Comparison of ENCODE assay signal across 31 cellular contexts in the genomic region with DNA sequence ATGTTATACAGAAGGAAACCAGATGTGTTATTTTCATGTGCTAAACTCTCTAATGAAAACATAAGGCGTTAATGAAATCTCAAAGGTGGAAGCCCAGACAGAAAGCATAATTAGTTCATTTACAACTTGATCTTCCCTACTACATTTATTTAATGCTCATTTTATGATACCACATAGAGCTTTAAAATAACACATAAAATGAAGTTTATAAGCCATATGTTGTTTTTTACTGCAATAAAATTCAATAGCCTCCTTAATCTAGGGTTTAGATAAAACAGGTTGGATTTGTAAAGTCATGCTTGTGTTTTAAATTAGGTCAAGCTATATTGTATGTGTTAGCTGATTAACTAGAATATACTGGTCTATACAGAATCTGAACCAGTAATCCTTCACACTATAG.
"Had no signal": no experiment of that assay in that cellular context is flagged by ENCODE, and none has a peak within 500 bp of the region (broad histone marks: within the 10 kb centered on the region; RNA-seq: fewer than 3 reads in every experiment).

No MANE protein-coding gene starts in this region.

- FAIRE-seq: astrocyte, TTC549 had no signal

- H3K4me3 ChIP-seq: adrenal gland, body of pancreas, breast epithelium had no signal

- H3K36me3 ChIP-seq: adrenal gland, brain microvascular endothelial cell, breast epithelium, WERI-Rb-1 had no signal

- H3K9me3 ChIP-seq: adrenal gland, body of pancreas, breast epithelium had no signal

- ATAC-seq: activated CD4-positive, alpha-beta T cell treated with anti-CD3 and anti-CD28 coated beads for 36 hours; activated T-helper 17 cell treated with anti-CD3 and anti-CD28 coated beads, Interleukin-2, amount 50 U/mL, for 72 hours; body of pancreas; WTC11 had no signal

- H3K27ac ChIP-seq: adrenal gland, body of pancreas, brain microvascular endothelial cell, breast epithelium, WERI-Rb-1 had no signal

- DNase-seq: activated CD4-positive, alpha-beta T cell treated with anti-CD3 and anti-CD28 coated beads for 1 hour; activated CD4-positive, alpha-beta T cell treated with anti-CD3 and anti-CD28 coated beads for 36 hours; activated CD4-positive, alpha-beta T cell treated with anti-CD3 and anti-CD28 coated beads for 48 hours; activated CD4-positive, alpha-beta T cell treated with anti-CD3 and anti-CD28 coated beads, Interleukin-2, amount 10 ng/mL, durations not matched to agents 7 days and 5 days; activated CD4-positive, alpha-beta T cell treated with anti-CD3 and anti-CD28 coated beads, Interleukin-2, amount 50 U/mL, for 48 hours; activated CD4-positive, CD25-positive, alpha-beta regulatory T cell; activated CD8-positive, alpha-beta memory T cell treated with anti-CD3 and anti-CD28 coated beads, Interleukin-2, amount 50 U/mL, for 4 hours; activated effector memory CD4-positive, alpha-beta T cell treated with anti-CD3 and anti-CD28 coated beads, Interleukin-2, amount 50 U/mL, for 16 hours; activated gamma-delta T cell treated with Interleukin-2 at 50 U/mL for 16 hours; activated naive CD4-positive, alpha-beta T cell; activated naive CD4-positive, alpha-beta T cell treated with anti-CD3 and anti-CD28 coated beads for 36 hours; activated naive CD4-positive, alpha-beta T cell treated with anti-CD3 and anti-CD28 coated beads, Interleukin-2, amount 50 U/mL, for 16 hours; activated naive CD8-positive, alpha-beta T cell treated with anti-CD3 and anti-CD28 coated beads for 36 hours; activated T-cell treated with anti-CD3 and anti-CD28 coated beads for 4 hours; activated T-cell treated with anti-CD3 and anti-CD28 coated beads, Interleukin-2, amount 50 U/mL, for 1 hour; activated T-cell treated with anti-CD3 and anti-CD28 coated beads, Interleukin-2, amount 50 U/mL, for 4 hours; activated T-cell treated with anti-CD3 and anti-CD28 coated beads, Interleukin-2, amount 50 U/mL, for 72 hours; adrenal gland; amniotic stem cell; aorta; body of pancreas; brain microvascular endothelial cell; central memory CD4-positive, alpha-beta T cell; T-helper 1 cell; T-helper 9 cell; WERI-Rb-1 had no signal
